8 cellular contexts compared by ENCODE assay signal in the genomic region with DNA sequence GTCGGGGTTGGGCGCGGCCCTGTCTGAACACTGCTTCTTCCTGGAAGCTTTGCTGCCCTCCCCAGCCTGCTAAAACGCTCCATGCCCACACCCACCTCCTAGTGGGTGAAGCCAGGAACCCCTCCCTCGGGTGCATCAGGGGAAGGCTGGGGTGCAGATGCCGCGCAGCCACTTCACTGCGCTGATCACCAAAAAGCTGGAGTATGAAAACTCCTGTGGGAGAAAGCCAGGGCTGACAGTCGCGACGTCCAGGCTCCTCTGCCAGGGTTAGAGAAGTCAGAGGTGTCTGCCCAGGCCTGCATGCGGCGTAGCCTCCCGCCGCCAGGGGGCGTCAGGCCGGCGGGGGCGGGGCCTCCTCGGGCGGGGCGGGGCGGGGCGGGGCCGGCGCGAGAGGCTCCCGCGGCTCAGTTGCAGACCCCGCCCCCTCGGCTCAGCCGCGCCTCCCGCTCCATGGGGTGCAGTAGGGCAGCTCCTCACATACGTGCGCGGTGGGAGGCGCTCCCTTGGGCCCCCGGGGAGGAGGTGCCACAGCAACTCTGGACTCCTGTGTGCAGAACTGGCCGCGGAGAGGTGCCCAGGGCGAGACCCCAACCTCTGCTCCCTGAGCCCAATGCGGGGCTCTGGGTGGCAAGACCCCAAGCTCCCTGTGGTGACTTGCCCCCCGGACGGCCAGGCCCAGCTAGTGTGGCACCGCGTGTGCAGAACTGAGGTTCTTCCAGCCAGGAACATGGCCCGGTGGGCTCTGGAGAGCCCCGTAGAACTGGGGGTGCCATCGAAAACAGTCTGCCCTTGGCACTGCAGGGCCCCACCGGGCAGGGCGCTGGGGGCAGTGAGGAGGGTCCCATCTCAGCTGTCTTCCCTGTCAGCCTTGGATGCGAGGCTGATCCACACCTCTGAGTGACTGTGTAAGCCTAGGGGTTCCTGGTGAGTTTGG. TPM values are rescaled to one million over a fixed set of nuclear protein-coding genes. Genes with fewer than 3 reads are reported as not detected.
DNase-seq lines count a peak whose midpoint lies in the region; ATAC-seq and TF ChIP-seq lines count a peak whose summit lies in the region.

No MANE protein-coding gene starts in this region.

- H3K27me3 ChIP-seq in A673 (replicated peaks; ENCODE audit: insufficient read depth, low read depth, low read length, poor library complexity) (no peaks in the 10 kb centered on the region), mammary epithelial cell (ENCODE audit: insufficient read depth, low read length) (no peaks in the 10 kb centered on the region), kidney epithelial cell (ENCODE audit: control insufficient read depth, insufficient read depth, low read length) (no peaks in the 10 kb centered on the region)

- dilution Hi-C loops in mammary epithelial cell (cut with HindIII; ENCODE audit: low sequenced_read_pairs): no loop called here

- ATAC-seq in GM18508 (IDR thresholded peaks at IDR 0.05; ENCODE audit: insufficient read depth, unreplicated experiment): peak; percentile 19
- ATAC-seq in HG02973 (IDR thresholded peaks at IDR 0.05; ENCODE audit: unreplicated experiment): peak; percentile 42

- peak overlapping the region; percentile 96 for H3K4me2 ChIP-seq in mammary epithelial cell (ENCODE audit: insufficient read depth, low read depth, low read length)

- BruUV-seq in A673 (replicated peaks; lab: Mats Ljungman, UMichigan): no TSS peak
- BruUV-seq in mammary epithelial cell (replicated peaks; lab: Mats Ljungman, UMichigan): no TSS peak

- H3K9ac ChIP-seq in mammary epithelial cell (ENCODE audit: insufficient read depth, low read length): no peak overlapping the region

- POLR2A ChIA-PET in A673 (lab: Charles Lee; ENCODE audit: low non-redundant PET): no interaction called here

- TF ChIP-seq CTCF in A673 (conservative IDR thresholded peaks at IDR 0.05; ENCODE audit: low read depth, low read length) (peak; percentile 79), WI38 (IDR thresholded peaks at IDR 0.05; ENCODE audit: low read depth, low read length) (peak; percentile 56), mammary epithelial cell (conservative IDR thresholded peaks at IDR 0.05 in 1 of 2, IDR thresholded peaks at IDR 0.05 in 1 of 2; ENCODE audit: extremely low read depth in 1 of 2, insufficient read depth in 1 of 2, low read depth in 1 of 2, low read length in 2 of 2) (peak; percentile 68 to 73), kidney epithelial cell (IDR thresholded peaks at IDR 0.05; ENCODE audit: insufficient read depth, low read length, poor library complexity, severe bottlenecking) (peak; percentile 69)

- DNase-seq in A673 (ENCODE audit: low spot score): peak; percentile 91
- peak; percentile 78 for DNase-seq in NCI-H2107 (lab: John Stamatoyannopoulos, UW)
- peak; percentile 73 for DNase-seq in mammary epithelial cell
- DNase-seq in kidney epithelial cell (ENCODE audit: low read depth): no peak
- DNase-seq in stimulated activated CD4-positive, alpha-beta T cell treated with anti-CD3 and anti-CD28 coated beads, Interleukin-1b, Interleukin-23, amount 100 ng/mL, for 1 hour (ENCODE audit: low read depth in 2 of 2): peak; percentile 90 to 91

- H4K20me1 ChIP-seq in mammary epithelial cell (ENCODE audit: insufficient read depth, low read length): no peaks in the 10 kb centered on the region

- peak overlapping the region; percentile 70 for H3K4me3 ChIP-seq in A673 (ENCODE audit: low read depth, low read length, poor library complexity, severe bottlenecking)
- H3K4me3 ChIP-seq in WI38 (ENCODE audit: low read depth, low read length): peak overlapping the region; percentile 12; the same call in 1 of the 2 replicates
- peak overlapping the region in 2 of 3 experiments; percentile 65 to 67 for H3K4me3 ChIP-seq in mammary epithelial cell (replicated peaks in 1 of 3; ENCODE audit: insufficient read depth in 1 of 3, low read depth in 2 of 3, low read length in 3 of 3)
- peak overlapping the region; percentile 24 for H3K4me3 ChIP-seq in kidney epithelial cell (ENCODE audit: low read depth, low read length)

- WGBS in mammary epithelial cell (ENCODE audit: low coverage, missing lambda C conversion rate): 20% methylated on average over 15 of the region's 53 CpGs

- H3K79me2 ChIP-seq in mammary epithelial cell (ENCODE audit: insufficient read depth, low read length): peaks cover 10% of the 10 kb centered on the region

- H2AFZ ChIP-seq in mammary epithelial cell (ENCODE audit: low read depth, low read length): peak overlapping the region; percentile 69

- H3K36me3 ChIP-seq in A673 (ENCODE audit: insufficient read depth, low read length, poor library complexity, severe bottlenecking) (no peaks in the 10 kb centered on the region), mammary epithelial cell (ENCODE audit: insufficient read depth, low read length) (no peaks in the 10 kb centered on the region), kidney epithelial cell (ENCODE audit: control insufficient read depth, insufficient read depth, low read length) (no peaks in the 10 kb centered on the region)

- H3K4me1 ChIP-seq in A673 (ENCODE audit: insufficient read depth, low read length, poor library complexity, severe bottlenecking) (peaks cover 21% of the 10 kb centered on the region), mammary epithelial cell (ENCODE audit: insufficient read depth, low read length) (peaks cover 46% of the 10 kb centered on the region)

- H3K27ac ChIP-seq in A673 (ENCODE audit: low read depth, low read length, poor library complexity, severe bottlenecking) (peak overlapping the region; percentile 73), mammary epithelial cell (ENCODE audit: insufficient read depth, low read depth, low read length) (peak overlapping the region; percentile 61)

- H3K9me3 ChIP-seq in A673 (ENCODE audit: low read depth, low read length, poor library complexity, severe bottlenecking) (no peaks in the 10 kb centered on the region), mammary epithelial cell (replicated peaks; ENCODE audit: insufficient read depth, low read length) (no peaks in the 10 kb centered on the region)

- in situ Hi-C loops in mammary epithelial cell (cut with MboI; ENCODE audit: low sequenced_read_pairs in 2 of 2): no loop called here

- CTCF ChIA-PET in A673 (lab: Charles Lee) (interaction anchor here (1.8 kb wide), 1 partner anchor 20 kb away, joined by 14 read pairs; a partner anchor contains a TSS), mammary epithelial cell (lab: Charles Lee; ENCODE audit: low non-redundant PET) (interaction anchor here (0.5 to 1.4 kb wide), 7 partner anchors 13 to 413 kb away, joined by 3 to 10 read pairs (median 4); no protein-coding TSS in a partner anchor)

- intact Hi-C loops in A673 (cut with micrococcal nuclease; ENCODE audit: unreplicated experiment): loop anchor here (1.0 kb wide), 1 partner anchor 20 kb away; a partner anchor contains a TSS
- intact Hi-C loops in mammary epithelial cell (cut with micrococcal nuclease): loop anchor here (1.0 to 10.0 kb wide), 5 partner anchors 20 to 334 kb away; a partner anchor contains a TSS

RNA-seq across cellular contexts. Expression of a gene that starts 1.8 kb away (rescaled TPM):
- total RNA-seq in A673 (2021): 26.5 and 29.4 TPM in 2 replicates
- 10 to 100 TPM; 12.5 to 40.6 TPM for total RNA-seq in mammary epithelial cell
- polyA plus RNA-seq in mammary epithelial cell: 12.8 TPM
- 42.5 TPM for polyA minus RNA-seq in mammary epithelial cell
- total RNA-seq in kidney epithelial cell: 91.3 and 122 TPM in 2 replicates

RNA-seq across cellular contexts. Expression of a gene that starts 6.3 kb away (rescaled TPM):
- total RNA-seq in A673 (2021): 4.9 and 5.1 TPM in 2 replicates
- 1 to 10 TPM; 2.8 to 3.2 TPM for total RNA-seq in mammary epithelial cell
- 2.6 TPM for polyA plus RNA-seq in mammary epithelial cell
- polyA minus RNA-seq in mammary epithelial cell: 0.62 TPM
- 4.2 and 7.6 TPM in 2 replicates for total RNA-seq in kidney epithelial cell

RNA-seq across cellular contexts. Expression of a gene that starts 8.7 kb away (rescaled TPM):
- total RNA-seq in A673 (2021) (21.0 and 21.8 TPM in 2 replicates), mammary epithelial cell (10 to 100 TPM in 1 of 2 donors, 1 to 10 TPM in 1; 7.7 to 11.7 TPM), kidney epithelial cell (7.1 and 13.1 TPM in 2 replicates)
- 4.1 TPM for polyA plus RNA-seq in mammary epithelial cell
- 5.7 TPM for polyA minus RNA-seq in mammary epithelial cell

RNA-seq across cellular contexts. Expression of a gene that starts 20.1 kb away (rescaled TPM):
- 43.4 and 43.5 TPM in 2 replicates for total RNA-seq in A673 (2021)
- total RNA-seq in mammary epithelial cell: 10 to 100 TPM; 16.0 to 27.7 TPM
- polyA plus RNA-seq in mammary epithelial cell: 8.9 TPM
- 4.7 TPM for polyA minus RNA-seq in mammary epithelial cell
- total RNA-seq in kidney epithelial cell: 31.5 and 39.2 TPM in 2 replicates

RNA-seq across cellular contexts. Expression of a gene that starts 58.8 kb away (rescaled TPM):
- total RNA-seq in A673 (2021) (2.7 and 2.9 TPM in 2 replicates), mammary epithelial cell (under 1 TPM; 0.17 to 0.28 TPM), kidney epithelial cell (0.62 and 1.3 TPM in 2 replicates)
- polyA plus RNA-seq in mammary epithelial cell: 0.06 TPM
- 2.1 TPM for polyA minus RNA-seq in mammary epithelial cell

Comparison
In these comparisons a context has a peak if more than half of its experiments do, and no peak if none do; other contexts are left out.
1. H3K4me3 ChIP-seq: peak in every context shown above with its lines; median percentile 70 in A673; 66 in mammary epithelial cell; 24 in kidney epithelial cell; 12 in WI38.